8 cellular contexts compared by ENCODE assay signal in genomic region chr4:158170691-158171455, GRCh38. TPM values are rescaled to one million over a fixed set of nuclear protein-coding genes. Genes with fewer than 3 reads are reported as not detected.
DNase-seq lines count a peak whose midpoint lies in the region; TF ChIP-seq lines count a peak whose summit lies in the region.

No MANE protein-coding gene starts in this region.

- no peaks in the 10 kb centered on the region for H3K27me3 ChIP-seq in PC-9 (ENCODE audit: insufficient read depth, low read depth)
- H3K27me3 ChIP-seq in esophagus (ENCODE audit: control insufficient read depth in 1 of 2, insufficient read depth in 2 of 2, low read length in 2 of 2) = no peaks in the 10 kb centered on the region
- no peaks in the 10 kb centered on the region for H3K27me3 ChIP-seq in neuronal stem cell (ENCODE audit: control insufficient read depth in 3 of 3, insufficient read depth in 3 of 3, low read depth in 1 of 3, low read length in 3 of 3)

- H3K9ac ChIP-seq in neuronal stem cell (ENCODE audit: low read depth, low read length, poor library complexity) = peak overlapping the region; percentile 35

- no peak overlapping the region for H3K14ac ChIP-seq in neuronal stem cell (ENCODE audit: low read length)

- no peak overlapping the region for H3K4ac ChIP-seq in neuronal stem cell (ENCODE audit: low read length)

- no TSS peak for BruUV-seq in PC-9 (replicated peaks; lab: Mats Ljungman, UMichigan)

- no peak overlapping the region for H4K8ac ChIP-seq in neuronal stem cell (ENCODE audit: low read depth, low read length)

- no peaks in the 10 kb centered on the region for H3K79me1 ChIP-seq in neuronal stem cell (ENCODE audit: low read depth, low read length)

- H3K27ac ChIP-seq in PC-9 (no peak overlapping the region), esophagus (ENCODE audit: low read depth in 2 of 2, low read length in 1 of 2) (peak overlapping the region; percentile 18 to 44), neuronal stem cell (replicated peaks; ENCODE audit: low read length) (no peak overlapping the region)

- no peak overlapping the region for H2BK5ac ChIP-seq in neuronal stem cell (ENCODE audit: low read length)

- H3F3A ChIP-seq in PC-9 (ENCODE audit: insufficient read depth, low read depth) = 0 out of 2 replicates have a peak, but pooled peaks cover 1% of the 10 kb centered on the region

- no peak overlapping the region for H3K4me3 ChIP-seq in PC-9
- peak overlapping the region; percentile 7 to 51 for H3K4me3 ChIP-seq in esophagus (ENCODE audit: low read depth in 1 of 2, low read length in 2 of 2)
- no peak overlapping the region for H3K4me3 ChIP-seq in neuronal stem cell (ENCODE audit: low read length in 2 of 2)

- no peaks in the 10 kb centered on the region for H3K79me2 ChIP-seq in PC-9 (ENCODE audit: low read depth)

- POLR2A ChIA-PET in PC-9 (lab: Charles Lee; ENCODE audit: unreplicated experiment) = interaction anchor here (0.6 kb wide), 1 partner anchor 1255 kb away, joined by 7 read pairs; no protein-coding TSS in a partner anchor

- H3K18ac ChIP-seq in neuronal stem cell (ENCODE audit: low read length) = peak overlapping the region; percentile 44

- intact Hi-C loops in PC-9 (cut with micrococcal nuclease; ENCODE audit: unreplicated experiment) = loop anchor here (5.0 to 10.0 kb wide), 3 partner anchors 86 to 946 kb away; partner anchors contain the start of gene GRIA2

- no peak overlapping the region for H2BK15ac ChIP-seq in neuronal stem cell (ENCODE audit: low read length)

- peak overlapping the region; percentile 2 for H4K91ac ChIP-seq in neuronal stem cell (ENCODE audit: low read depth, low read length, poor library complexity)

- no peaks in the 10 kb centered on the region for H3K9me2 ChIP-seq in PC-9 (ENCODE audit: insufficient read depth)

- TF ChIP-seq CTCF in PC-9 (conservative IDR thresholded peaks at IDR 0.05) = peak; percentile 9; the same call in 1 of the 2 replicates

- H3K4me2 ChIP-seq in PC-9 = no peak overlapping the region
- H3K4me2 ChIP-seq in neuronal stem cell (ENCODE audit: insufficient read depth, low read length, poor library complexity, severe bottlenecking) = no peak overlapping the region

- H2AK5ac ChIP-seq in neuronal stem cell (ENCODE audit: low read depth, low read length) = peak overlapping the region; percentile 40

- H3K36me3 ChIP-seq in PC-9 (ENCODE audit: low read depth) (no peaks in the 10 kb centered on the region), esophagus (ENCODE audit: control insufficient read depth in 2 of 2, insufficient read depth in 2 of 2, low read length in 1 of 2) (no peaks in the 10 kb centered on the region), neuronal stem cell (replicated peaks in 1 of 2; ENCODE audit: control insufficient read depth in 2 of 2, insufficient read depth in 2 of 2, low read length in 2 of 2) (no peaks in the 10 kb centered on the region)

- H3K4me1 ChIP-seq in PC-9 (replicated peaks; ENCODE audit: insufficient read depth) (peaks cover 14% of the 10 kb centered on the region; the same call in 1 of the 2 replicates), esophagus (ENCODE audit: control insufficient read depth in 2 of 2, insufficient read depth in 2 of 2, low read length in 1 of 2) (peaks cover 0 to 3% of the 10 kb centered on the region in 2 donors), neuronal stem cell (ENCODE audit: control insufficient read depth in 2 of 2, insufficient read depth in 1 of 2, low read depth in 1 of 2, low read length in 2 of 2) (peaks cover 0 to 4% of the 10 kb centered on the region in 2 donors)

- DNase-seq in activated CD4-positive, alpha-beta T cell treated with anti-CD3 and anti-CD28 coated beads for 48 hours = peak; percentile 56
- DNase-seq in activated CD4-positive, alpha-beta T cell treated with anti-CD3 and anti-CD28 coated beads, Interleukin-2, amount 50 U/mL, for 1 hour = no peak
- DNase-seq in PC-9 (peak in 1 of 2 experiments; percentile 18), neuronal stem cell (ENCODE audit: low spot score) (no peak), NCI-H1436 treated with DMSO at 0.1 percent for 48 hours (lab: John Stamatoyannopoulos, UW) (no peak), NCI-H2081 treated with DMSO at 0.1 percent for 48 hours (lab: John Stamatoyannopoulos, UW) (no peak), GOT3 (lab: John Stamatoyannopoulos, UW) (no peak)

- H2BK12ac ChIP-seq in neuronal stem cell (ENCODE audit: low read length) = no peak overlapping the region

- H2AFZ ChIP-seq in PC-9 = no peak overlapping the region
- H2AFZ ChIP-seq in neuronal stem cell (ENCODE audit: low read length) = peak overlapping the region; percentile 54

- peak overlapping the region; percentile 9 for H3K23ac ChIP-seq in neuronal stem cell (ENCODE audit: low read depth, low read length, poor library complexity)

- H3K9me3 ChIP-seq in PC-9 (ENCODE audit: insufficient read depth, low read depth) (no peaks in the 10 kb centered on the region), esophagus (ENCODE audit: control insufficient read depth in 2 of 2, insufficient read depth in 1 of 2, low read depth in 1 of 2, low read length in 1 of 2) (no peaks in the 10 kb centered on the region), neuronal stem cell (replicated peaks in 1 of 2; ENCODE audit: control insufficient read depth in 2 of 2, insufficient read depth in 1 of 2, low read depth in 1 of 2, low read length in 2 of 2) (no peaks in the 10 kb centered on the region)

- 41 to 47% methylated on average over 38 of the region's 38 CpGs for WGBS in esophagus, 2 donors
- WGBS in neuronal stem cell (ENCODE audit: extremely low coverage in 2 of 2, insufficient read length in 2 of 2, insufficient replicate concordance in 1 of 2), 2 donors = no CpG with 5 or more reads among the region's 38 CpGs

- no peaks in the 10 kb centered on the region for H4K20me1 ChIP-seq in PC-9 (ENCODE audit: insufficient read depth)

- CTCF ChIA-PET in PC-9 (lab: Charles Lee) = no interaction called here

- H2BK120ac ChIP-seq in neuronal stem cell (ENCODE audit: low read depth, low read length) = no peak overlapping the region

RNA-seq across cellular contexts. Expression of gene GASK1B, which starts 2.0 kb away (rescaled TPM):
- 2.8 and 4.1 TPM in 2 replicates for total RNA-seq in PC-9 (2021)
- polyA plus RNA-seq in esophagus = 1 to 10 TPM; 1.0 to 1.6 TPM
- 0.03 TPM for polyA plus RNA-seq in neuronal stem cell (2013, experiment 1 of 2)
- polyA plus RNA-seq in neuronal stem cell (2013, experiment 2 of 2) = 0.01 TPM

RNA-seq across cellular contexts. Expression of gene TMEM144, which starts 39.4 kb away (rescaled TPM):
- 9.2 and 13.4 TPM in 2 replicates for total RNA-seq in PC-9 (2021)
- polyA plus RNA-seq in esophagus = 1 to 10 TPM; 2.7 to 2.9 TPM
- polyA plus RNA-seq in neuronal stem cell (2013, experiment 1 of 2) = 1.3 TPM
- polyA plus RNA-seq in neuronal stem cell (2013, experiment 2 of 2) = 1.3 TPM

Comparison
In these comparisons a context has a peak if more than half of its experiments do, and no peak if none do; other contexts are left out.
1. H3K27ac ChIP-seq: peak in esophagus (2 of 2); none in PC-9 (single experiment) and neuronal stem cell (single experiment).
2. H3K4me3 ChIP-seq: peak in esophagus (2 of 2); none in PC-9 (single experiment) and neuronal stem cell (0 of 2).